20 cellular contexts compared by ENCODE assay signal in genomic region chr3:47108546-47108945, GRCh38. TPM values are rescaled to one million over a fixed set of nuclear protein-coding genes. Genes with fewer than 3 reads are reported as not detected.
DNase-seq lines count a peak whose midpoint lies in the region; ATAC-seq and TF ChIP-seq lines count a peak whose summit lies in the region.
"Had no signal": no experiment of that assay in that cellular context is flagged by ENCODE, and none has a peak within 500 bp of the region (broad histone marks: within the 10 kb centered on the region; RNA-seq: fewer than 3 reads in every experiment).

No MANE protein-coding gene starts in this region.

- H3K4me3 ChIP-seq in HUES6 (ENCODE audit: low read depth, low read length) (no peak overlapping the region), MM.1S (ENCODE audit: low read length) (no peak overlapping the region)
- H3K4me3 ChIP-seq: left ventricle myocardium inferior, tibial artery had no signal

- no peaks in the 10 kb centered on the region for H3K27me3 Mint-ChIP-seq in endothelial cell (ENCODE audit: unreplicated experiment)
- H3K27me3 Mint-ChIP-seq in mesothelial cell of epicardium (ENCODE audit: low read depth): no peaks in the 10 kb centered on the region
- H3K27me3 Mint-ChIP-seq: activated CD4-positive, alpha-beta T cell treated with anti-CD3 and anti-CD28 coated beads for 36 hours; activated naive CD8-positive, alpha-beta T cell treated with anti-CD3 and anti-CD28 coated beads, Interleukin-2, amount 10 ng/mL, durations not matched to agents 7 days and 5 days had no signal

- H3F3A ChIP-seq in MM.1S (ENCODE audit: insufficient read depth, low read length): no peaks in the 10 kb centered on the region

- H3K27me3 ChIP-seq in HUES6 (ENCODE audit: control insufficient read depth, insufficient read depth, low read length) (no peaks in the 10 kb centered on the region), MM.1S (replicated peaks; ENCODE audit: insufficient read depth, low read length) (no peaks in the 10 kb centered on the region)
- H3K27me3 ChIP-seq: tibial artery had no signal

- H3K9me3 Mint-ChIP-seq in endothelial cell (ENCODE audit: unreplicated experiment): no peaks in the 10 kb centered on the region
- no peaks in the 10 kb centered on the region for H3K9me3 Mint-ChIP-seq in mesothelial cell of epicardium
- H3K9me3 Mint-ChIP-seq: activated naive CD8-positive, alpha-beta T cell treated with anti-CD3 and anti-CD28 coated beads, Interleukin-2, amount 10 ng/mL, durations not matched to agents 7 days and 5 days had no signal

- H4K20me1 ChIP-seq in MM.1S (ENCODE audit: insufficient read depth, low read length): no peaks in the 10 kb centered on the region

- peaks cover 17% of the 10 kb centered on the region for H3K4me1 ChIP-seq in HUES6 (ENCODE audit: control insufficient read depth, insufficient read depth, low read length)
- no peaks in the 10 kb centered on the region for H3K4me1 ChIP-seq in MM.1S (ENCODE audit: low read length)
- H3K4me1 ChIP-seq: left ventricle myocardium inferior, tibial artery had no signal

- no peaks in the 10 kb centered on the region for H3K9me2 ChIP-seq in MM.1S (replicated peaks; ENCODE audit: insufficient read depth, low read length)

- no peak overlapping the region for H3K4me3 Mint-ChIP-seq in endothelial cell (ENCODE audit: unreplicated experiment)
- H3K4me3 Mint-ChIP-seq in mesothelial cell of epicardium: no peak overlapping the region
- H3K4me3 Mint-ChIP-seq: activated CD4-positive, alpha-beta T cell treated with anti-CD3 and anti-CD28 coated beads for 36 hours; activated naive CD8-positive, alpha-beta T cell treated with anti-CD3 and anti-CD28 coated beads, Interleukin-2, amount 10 ng/mL, durations not matched to agents 7 days and 5 days had no signal

- H3K9ac ChIP-seq in HUES6 (ENCODE audit: low read length) (no peak overlapping the region), MM.1S (ENCODE audit: low read length) (no peak overlapping the region)
- H3K9ac ChIP-seq: KMS-11 had no signal

- H2AFZ ChIP-seq in MM.1S (ENCODE audit: low read length): no peak overlapping the region

- ATAC-seq in GM21737 (IDR thresholded peaks at IDR 0.05; ENCODE audit: unreplicated experiment): no peak
- ATAC-seq: activated CD4-positive, alpha-beta T cell treated with anti-CD3 and anti-CD28 coated beads for 36 hours; sciatic nerve had no signal

- H3K27ac ChIP-seq in HUES6 (ENCODE audit: low read depth, low read length) (peak overlapping the region; percentile 10; the same call in 1 of the 2 replicates), MM.1S (ENCODE audit: low read length) (no peak overlapping the region)
- H3K27ac ChIP-seq: KMS-11, left ventricle myocardium inferior, tibial artery had no signal

- H3K27ac Mint-ChIP-seq in endothelial cell (ENCODE audit: unreplicated experiment) (peak overlapping the region; percentile 87), mesothelial cell of epicardium (peak overlapping the region; percentile 82)
- H3K27ac Mint-ChIP-seq: activated CD4-positive, alpha-beta T cell treated with anti-CD3 and anti-CD28 coated beads for 36 hours; activated naive CD8-positive, alpha-beta T cell treated with anti-CD3 and anti-CD28 coated beads, Interleukin-2, amount 10 ng/mL, durations not matched to agents 7 days and 5 days had no signal

- H3K9me3 ChIP-seq in HUES6 (ENCODE audit: control insufficient read depth, insufficient read depth, low read depth, low read length) (no peaks in the 10 kb centered on the region), MM.1S (replicated peaks; ENCODE audit: insufficient read depth, low read length) (no peaks in the 10 kb centered on the region)
- H3K9me3 ChIP-seq: left ventricle myocardium inferior, tibial artery had no signal

- TF ChIP-seq CTCF in endothelial cell (IDR thresholded peaks at IDR 0.05; ENCODE audit: unreplicated experiment): no peak
- no peak for TF ChIP-seq CTCF in mesothelial cell of epicardium (IDR thresholded peaks at IDR 0.05; ENCODE audit: unreplicated experiment)
- TF ChIP-seq CTCF in MM.1S (IDR thresholded peaks at IDR 0.05; ENCODE audit: low read length): no peak

- 0 out of 2 replicates have a peak, but pooled peaks cover 3% of the 10 kb centered on the region for H3K79me2 ChIP-seq in MM.1S (ENCODE audit: low read length)

- peaks cover 6% of the 10 kb centered on the region for H3K4me1 Mint-ChIP-seq in endothelial cell (ENCODE audit: unreplicated experiment)
- H3K4me1 Mint-ChIP-seq in mesothelial cell of epicardium: peaks cover 7% of the 10 kb centered on the region
- H3K4me1 Mint-ChIP-seq: activated CD4-positive, alpha-beta T cell treated with anti-CD3 and anti-CD28 coated beads for 36 hours had no signal

- H3K4me2 ChIP-seq in MM.1S (ENCODE audit: low read depth, low read length): no peak overlapping the region
- H3K4me2 ChIP-seq: KMS-11 had no signal

- DNase-seq in AG20443 (ENCODE audit: low spot score) (peak; percentile 54), endothelial cell (ENCODE audit: low spot score) (no peak), mesothelial cell of epicardium (ENCODE audit: low spot score in 2 of 2, unreplicated experiment in 2 of 2) (no peak), amygdala (lab: John Stamatoyannopoulos, UW) (no peak), cerebellum (ENCODE audit: low spot score) (no peak), MM.1S (no peak)
- DNase-seq: activated CD4-positive, alpha-beta T cell treated with anti-CD3 and anti-CD28 coated beads for 36 hours; activated naive CD8-positive, alpha-beta T cell treated with anti-CD3 and anti-CD28 coated beads, Interleukin-2, amount 10 ng/mL, durations not matched to agents 7 days and 5 days; activated T-cell treated with anti-CD3 and anti-CD28 coated beads, Interleukin-2, amount 50 U/mL, for 48 hours; AML-193; central memory CD4-positive, alpha-beta T cell; head of caudate nucleus; left ventricle myocardium inferior; NCI-H1417; stimulated activated CD4-positive, alpha-beta T cell treated with anti-CD3 and anti-CD28 coated beads, Interleukin-4, amount 100 ng/mL, for 24 hours; tibial artery had no signal

- H3K36me3 ChIP-seq in HUES6 (ENCODE audit: control insufficient read depth, insufficient read depth, low read length) (peaks cover 38% of the 10 kb centered on the region), MM.1S (replicated peaks; ENCODE audit: insufficient read depth, low read length) (no peaks in the 10 kb centered on the region; the same call in 1 of the 2 replicates)

- H3K36me3 Mint-ChIP-seq in endothelial cell (ENCODE audit: low read depth, unreplicated experiment): peaks cover 17% of the 10 kb centered on the region
- H3K36me3 Mint-ChIP-seq in mesothelial cell of epicardium: peaks cover 31% of the 10 kb centered on the region

RNA-seq across cellular contexts. Expression of gene SETD2, which starts 55.4 kb away (rescaled TPM):
- total RNA-seq in endothelial cell (ENCODE audit: unreplicated experiment): 51.4 TPM
- total RNA-seq in mesothelial cell of epicardium: 68.1 to 73.1 TPM (median 68.8 TPM) in 3 replicates
- 74.7 TPM for total RNA-seq in cerebellum
